In the genomic region with DNA sequence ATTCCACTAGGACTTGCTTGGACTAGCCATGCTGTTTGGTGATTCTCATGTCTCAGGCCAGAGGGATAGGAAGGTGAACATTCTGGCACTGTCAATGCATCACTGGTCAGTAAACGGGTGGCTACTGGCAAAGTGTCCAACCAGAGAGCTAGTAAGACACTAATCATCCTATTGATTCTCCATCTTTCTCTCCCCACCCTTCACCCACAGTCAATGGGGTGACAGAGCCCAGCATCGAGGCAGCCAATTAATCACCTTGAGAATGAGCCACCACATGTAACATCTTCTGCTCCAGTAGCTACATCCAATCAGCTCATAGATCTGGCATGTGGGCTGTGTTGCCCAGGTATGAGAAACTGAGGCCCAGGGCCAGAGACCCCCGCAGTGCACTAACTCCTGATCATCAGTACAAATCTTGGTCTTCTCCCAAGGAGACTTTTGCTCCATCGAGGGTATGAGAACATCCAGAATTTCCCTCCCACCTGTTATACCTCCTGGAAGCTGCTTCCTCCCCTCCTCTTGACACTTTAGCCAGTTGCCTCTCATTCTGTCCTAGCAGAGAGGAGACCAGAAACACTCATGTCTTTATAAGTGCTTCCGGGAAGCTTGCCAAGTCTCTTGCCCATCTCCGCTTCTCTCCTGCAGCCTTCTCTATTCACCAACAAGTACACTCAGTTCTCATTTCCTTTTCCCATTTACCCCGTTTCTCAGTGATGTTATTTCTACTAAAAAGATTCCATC, we compare ENCODE assay signal across 17 cellular contexts. TPM values are rescaled to one million over a fixed set of nuclear protein-coding genes. Genes with fewer than 3 reads are reported as not detected.
A peak's percentile ranks its signal among the peaks of the same experiment; 100 is the strongest.
DNase-seq lines count a peak whose midpoint lies in the region; ATAC-seq and TF ChIP-seq lines count a peak whose summit lies in the region.
"Had no signal": no experiment of that assay in that cellular context is flagged by ENCODE, and none has a peak within 500 bp of the region (broad histone marks: within the 10 kb centered on the region; RNA-seq: fewer than 3 reads in every experiment).

No MANE protein-coding gene starts in this region.

- H3K36me3 ChIP-seq in neural progenitor cell, result no peaks in the 10 kb centered on the region
- no peaks in the 10 kb centered on the region for H3K36me3 ChIP-seq in lower lobe of right lung
- H3K36me3 ChIP-seq: tibial nerve had no signal

- peaks cover 7% of the 10 kb centered on the region for H4K20me1 ChIP-seq in neural progenitor cell (ENCODE audit: low read depth)

- TF ChIP-seq CTCF in neural progenitor cell (IDR thresholded peaks at IDR 0.05), result no peak
- TF ChIP-seq CTCF in lower lobe of right lung (IDR thresholded peaks at IDR 0.05), result no peak

- intact Hi-C loops in lower lobe of right lung (cut with DNase I), result no loop called here
- intact Hi-C loops in left colon (cut with DNase I, micrococcal nuclease), result loop anchor here in 1 of 2 donors (5.0 kb wide), 1 partner anchor 270 kb away; no protein-coding TSS in a partner anchor

- no peak overlapping the region for H2AFZ ChIP-seq in neural progenitor cell (replicated peaks)

- peaks cover 26% of the 10 kb centered on the region for H3K4me1 ChIP-seq in neural progenitor cell
- H3K4me1 ChIP-seq in lower lobe of right lung, result no peaks in the 10 kb centered on the region
- H3K4me1 ChIP-seq: tibial nerve had no signal

- H3K4me1 Mint-ChIP-seq in neural progenitor cell, result peaks cover 22% of the 10 kb centered on the region

- peak; percentile 49 for DNase-seq in DMS 273 (lab: John Stamatoyannopoulos, UW; ENCODE audit: unreplicated experiment)
- DNase-seq in DMS 273 treated with DMSO at 0.1 percent for 48 hours (lab: John Stamatoyannopoulos, UW), result no peak
- peak; percentile 53 to 76 for DNase-seq in NCI-H2081 (lab: John Stamatoyannopoulos, UW)
- peak; percentile 28 for DNase-seq in RPMI7951 (ENCODE audit: low read depth)
- DNase-seq in neural progenitor cell (ENCODE audit: low spot score), result no peak
- no peak for DNase-seq in lower lobe of right lung
- DNase-seq in kidney tubule cell (ENCODE audit: low spot score), result no peak
- no peak for DNase-seq in left colon
- DNase-seq: activated naive CD4-positive, alpha-beta T cell treated with Interleukin-2 at 50 U/mL for 16 hours; stimulated activated CD4-positive, alpha-beta T cell treated with anti-CD3 and anti-CD28 coated beads, Interleukin-12 subunit alpha, Interleukin-12 subunit beta, amount 100 ng/mL, for 4 hours had no signal

- peak overlapping the region; percentile 17 for H3K4me3 Mint-ChIP-seq in neural progenitor cell

- peaks cover 20% of the 10 kb centered on the region for H3K27me3 Mint-ChIP-seq in neural progenitor cell (ENCODE audit: insufficient read depth, low read depth)

- peak overlapping the region; percentile 59 for H3K4me2 ChIP-seq in neural progenitor cell

- no peak for ATAC-seq in lower lobe of right lung
- ATAC-seq in left colon, result no peak

- H3K9me3 Mint-ChIP-seq in neural progenitor cell, result no peaks in the 10 kb centered on the region

- no peaks in the 10 kb centered on the region for H3K36me3 Mint-ChIP-seq in neural progenitor cell

- H3F3A ChIP-seq in neural progenitor cell (ENCODE audit: low read depth), result peaks cover 26% of the 10 kb centered on the region

- peak overlapping the region; percentile 19 for H3K4me3 ChIP-seq in neural progenitor cell
- no peak overlapping the region for H3K4me3 ChIP-seq in lower lobe of right lung
- H3K4me3 ChIP-seq: tibial nerve had no signal

- H3K9me3 ChIP-seq in neural progenitor cell (ENCODE audit: low read depth) (no peaks in the 10 kb centered on the region), lower lobe of right lung (no peaks in the 10 kb centered on the region)
- H3K9me3 ChIP-seq: tibial nerve had no signal

- H3K9ac ChIP-seq in neural progenitor cell, result no peak overlapping the region

- H3K27ac Mint-ChIP-seq in neural progenitor cell, result no peak overlapping the region

- no peaks in the 10 kb centered on the region for H3K27me3 ChIP-seq in neural progenitor cell
- H3K27me3 ChIP-seq in lower lobe of right lung (ENCODE audit: low read depth), result peaks cover 36% of the 10 kb centered on the region

- no peak overlapping the region for H3K27ac ChIP-seq in neural progenitor cell
- H3K27ac ChIP-seq in lower lobe of right lung, result no peak overlapping the region
- H3K27ac ChIP-seq: 22Rv1, RWPE1, tibial nerve had no signal

- H3K79me2 ChIP-seq in neural progenitor cell (ENCODE audit: low read depth), result no peaks in the 10 kb centered on the region

RNA-seq across cellular contexts. Expression of a gene that starts 17.0 kb away (rescaled TPM):
- not detected in 2 replicates for total RNA-seq in RPMI7951 (2014; rRNA removed; shearing (Covaris generic))
- total RNA-seq in neural progenitor cell (ENCODE audit: low replicate concordance) (0.19 TPM in 1 of 2 replicates, not detected in the other), lower lobe of right lung (not detected), left colon (under 1 TPM in 1 of 2 donors, not detected in 1; 0.67 TPM)
- total RNA-seq: bronchial epithelial cell, Calu3, endothelial cell of umbilical vein, osteoblast, tibial nerve had no signal

Comparison
In these comparisons a context has a peak if more than half of its experiments do, and no peak if none do; other contexts are left out.
1. DNase-seq: peak in DMS 273 (single experiment), NCI-H2081 (2 of 2) and RPMI7951 (single experiment); none in DMS 273 treated with DMSO at 0.1 percent for 48 hours (single experiment), neural progenitor cell (single experiment), lower lobe of right lung (single experiment), kidney tubule cell (single experiment) and left colon (0 of 2).